ENCODE assay signal across 17 cellular contexts in the genomic region with DNA sequence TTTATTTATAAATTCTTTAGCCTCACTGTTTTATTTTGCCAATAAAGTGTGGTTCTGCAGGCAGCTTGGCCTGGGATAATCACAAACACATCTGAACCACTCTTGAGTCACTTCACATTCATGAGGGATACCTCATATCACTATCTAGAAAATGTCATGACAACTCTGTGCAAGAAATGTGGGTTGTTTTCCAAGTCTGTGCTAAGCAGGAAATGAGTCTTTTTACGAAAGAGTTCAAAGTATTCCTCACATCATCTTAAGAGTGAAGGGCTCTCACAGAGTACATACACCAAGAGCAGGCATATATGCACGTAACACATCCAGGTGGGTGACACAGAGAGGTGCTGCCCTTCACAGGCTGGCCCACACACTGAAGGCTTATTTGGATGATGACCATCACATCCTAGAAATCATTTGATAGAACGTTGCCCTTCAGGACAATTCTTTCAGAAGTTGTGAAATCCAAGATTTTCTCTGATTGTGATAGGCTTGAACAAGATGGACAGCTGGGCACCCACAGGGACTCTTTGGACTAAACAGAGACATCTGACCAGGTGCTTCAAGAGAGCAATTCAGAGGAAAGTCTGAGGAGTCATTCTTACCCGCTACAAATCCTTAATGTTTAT.
DNase-seq lines count a peak whose midpoint lies in the region; ATAC-seq and TF ChIP-seq lines count a peak whose summit lies in the region.
"Had no signal": no experiment of that assay in that cellular context is flagged by ENCODE, and none has a peak within 500 bp of the region (broad histone marks: within the 10 kb centered on the region; RNA-seq: fewer than 3 reads in every experiment).

No MANE protein-coding gene starts in this region.

- H3K27me3 Mint-ChIP-seq in stimulated activated naive B cell treated with anti-CD40 and anti-IgM and Interleukin-4, amounts not matched to agents 10 μg/mL and 1 μg/mL and 100 μg/mL, for 72 hours: no peaks in the 10 kb centered on the region
- H3K27me3 Mint-ChIP-seq: activated CD4-positive, alpha-beta T cell treated with anti-CD3 and anti-CD28 coated beads, Interleukin-2, amount 10 ng/mL, durations not matched to agents 7 days and 5 days had no signal

- H3K27me3 ChIP-seq in brain microvascular endothelial cell (replicated peaks): no peaks in the 10 kb centered on the region
- H3K27me3 ChIP-seq: BLaER1 had no signal

- peak overlapping the region; percentile 72 for H3K27ac ChIP-seq in brain microvascular endothelial cell
- H3K27ac ChIP-seq: BLaER1 had no signal

- ATAC-seq in left ventricle myocardium superior: no peak
- no peak for ATAC-seq in stimulated activated naive B cell treated with anti-CD40 and anti-IgM and Interleukin-4, amounts not matched to agents 10 μg/mL and 1 μg/mL and 100 μg/mL, for 72 hours (replicated peaks)
- ATAC-seq: HCT116, Right ventricle myocardium inferior had no signal

- H3K4me3 ChIP-seq in AG10803 (ENCODE audit: low read length): no peak overlapping the region
- no peak overlapping the region for H3K4me3 ChIP-seq in brain microvascular endothelial cell (ENCODE audit: low read depth, low read length)
- H3K4me3 ChIP-seq: BLaER1 had no signal

- in situ Hi-C loops in brain microvascular endothelial cell (cut with HindIII; ENCODE audit: low pct_ligation_motif_present, low sequenced_read_pairs): no loop called here

- intact Hi-C loops in left ventricle myocardium superior (cut with micrococcal nuclease): no loop called here

- no peaks in the 10 kb centered on the region for H3K4me1 Mint-ChIP-seq in stimulated activated naive B cell treated with anti-CD40 and anti-IgM and Interleukin-4, amounts not matched to agents 10 μg/mL and 1 μg/mL and 100 μg/mL, for 72 hours
- H3K4me1 Mint-ChIP-seq: activated CD4-positive, alpha-beta T cell treated with anti-CD3 and anti-CD28 coated beads, Interleukin-2, amount 10 ng/mL, durations not matched to agents 7 days and 5 days had no signal

- no peak overlapping the region for H3K4me3 Mint-ChIP-seq in stimulated activated naive B cell treated with anti-CD40 and anti-IgM and Interleukin-4, amounts not matched to agents 10 μg/mL and 1 μg/mL and 100 μg/mL, for 72 hours
- H3K4me3 Mint-ChIP-seq: activated CD4-positive, alpha-beta T cell treated with anti-CD3 and anti-CD28 coated beads, Interleukin-2, amount 10 ng/mL, durations not matched to agents 7 days and 5 days; T-helper 2 cell treated with Interferon-gamma antibody and Interleukin-4, amounts not matched to agents 5 μg/mL and 100 μg/mL, for 36 hours had no signal

- H3K36me3 ChIP-seq in brain microvascular endothelial cell (replicated peaks): no peaks in the 10 kb centered on the region
- H3K36me3 ChIP-seq: BLaER1 had no signal

- H3K27ac Mint-ChIP-seq in stimulated activated naive B cell treated with anti-CD40 and anti-IgM and Interleukin-4, amounts not matched to agents 10 μg/mL and 1 μg/mL and 100 μg/mL, for 72 hours: no peak overlapping the region
- H3K27ac Mint-ChIP-seq: activated CD4-positive, alpha-beta T cell treated with anti-CD3 and anti-CD28 coated beads, Interleukin-2, amount 10 ng/mL, durations not matched to agents 7 days and 5 days; T-helper 2 cell treated with Interferon-gamma antibody and Interleukin-4, amounts not matched to agents 5 μg/mL and 100 μg/mL, for 36 hours had no signal

- DNase-seq in AG10803 (ENCODE audit: low read depth) (peak; percentile 84), LHCN-M2 (ENCODE audit: low read depth) (peak; percentile 10), brain microvascular endothelial cell (peak; percentile 80), kidney tubule cell (ENCODE audit: low spot score) (peak; percentile 63), left ventricle myocardium superior (no peak), dermis blood vessel endothelial cell (no peak), anterior cingulate cortex (lab: John Stamatoyannopoulos, UW) (no peak)
- DNase-seq in stimulated activated naive B cell treated with anti-CD40 and anti-IgM and Interleukin-4, amounts not matched to agents 10 μg/mL and 1 μg/mL and 100 μg/mL, for 72 hours: no peak
- DNase-seq: activated CD4-positive, alpha-beta T cell treated with anti-CD3 and anti-CD28 coated beads, Interleukin-2, amount 10 ng/mL, durations not matched to agents 7 days and 5 days; aorta; DMS53; effector CD8-positive, alpha-beta T cell; NCI-H1930 had no signal

- no peaks in the 10 kb centered on the region for H3K36me3 Mint-ChIP-seq in stimulated activated naive B cell treated with anti-CD40 and anti-IgM and Interleukin-4, amounts not matched to agents 10 μg/mL and 1 μg/mL and 100 μg/mL, for 72 hours

- H3K9me3 Mint-ChIP-seq in stimulated activated naive B cell treated with anti-CD40 and anti-IgM and Interleukin-4, amounts not matched to agents 10 μg/mL and 1 μg/mL and 100 μg/mL, for 72 hours: peaks cover 0 to 2% of the 10 kb centered on the region in 2 donors
- H3K9me3 Mint-ChIP-seq: activated CD4-positive, alpha-beta T cell treated with anti-CD3 and anti-CD28 coated beads, Interleukin-2, amount 10 ng/mL, durations not matched to agents 7 days and 5 days had no signal

- TF ChIP-seq CTCF in AG10803 (conservative IDR thresholded peaks at IDR 0.05; ENCODE audit: low read length): no peak
- no peak for TF ChIP-seq CTCF in brain microvascular endothelial cell (IDR thresholded peaks at IDR 0.05; ENCODE audit: low read depth, low read length, missing control alignments)

Comparison
In these comparisons a context has a peak if more than half of its experiments do, and no peak if none do; other contexts are left out.
1. DNase-seq: peak in AG10803 (single experiment), LHCN-M2 (single experiment), brain microvascular endothelial cell (single experiment) and kidney tubule cell (single experiment); none in left ventricle myocardium superior (single experiment), stimulated activated naive B cell treated with anti-CD40 and anti-IgM and Interleukin-4, amounts not matched to agents 10 μg/mL and 1 μg/mL and 100 μg/mL, for 72 hours (single experiment), dermis blood vessel endothelial cell (single experiment) and anterior cingulate cortex (0 of 58).